1 cellular context compared by ENCODE assay signal in genomic region chr2:158189526-158189925, GRCh38.
TF ChIP-seq lines count a peak whose summit lies in the region.

No MANE protein-coding gene starts in this region.

TF ChIP-seq in HepG2, 621 proteins besides CTCF, POLR2A, EP300 and RAD21 (continued from another document and continues in another):
- TF ChIP-seq ZBTB40 (IDR thresholded peaks at IDR 0.05): no peak
- no peak; the same call in 1 of the 2 replicates for TF ChIP-seq ZBTB40 (CRISPR knock-in tag; IDR thresholded peaks at IDR 0.05)
- no peak for TF ChIP-seq ZBTB1 (CRISPR knock-in tag; IDR thresholded peaks at IDR 0.05; ENCODE audit: borderline replicate concordance)
- TF ChIP-seq PHF5A (CRISPR knock-in tag; IDR thresholded peaks at IDR 0.05; ENCODE audit: low read depth, unreplicated experiment): no peak
- TF ChIP-seq YEATS2 (CRISPR knock-in tag; IDR thresholded peaks at IDR 0.05; ENCODE audit: borderline replicate concordance): no peak
- no peak for TF ChIP-seq ZNF570 (CRISPR knock-in tag; IDR thresholded peaks at IDR 0.05; ENCODE audit: borderline replicate concordance)
- no peak for TF ChIP-seq NR1H2 (CRISPR knock-in tag; IDR thresholded peaks at IDR 0.05; ENCODE audit: borderline replicate concordance, low read depth)
- no peak for TF ChIP-seq CHD2 (IDR thresholded peaks at IDR 0.05; ENCODE audit: low read depth, low read length)
- TF ChIP-seq TFDP2 (CRISPR knock-in tag; IDR thresholded peaks at IDR 0.05): no peak
- no peak for TF ChIP-seq GABPB1 (CRISPR knock-in tag; IDR thresholded peaks at IDR 0.05)
- no peak for TF ChIP-seq AKAP8 (CRISPR knock-in tag; IDR thresholded peaks at IDR 0.05)
- TF ChIP-seq MXD3 (CRISPR knock-in tag; IDR thresholded peaks at IDR 0.05): no peak
- no peak for TF ChIP-seq ZNF761 (CRISPR knock-in tag; conservative IDR thresholded peaks at IDR 0.05)
- TF ChIP-seq NFE2L2 (IDR thresholded peaks at IDR 0.05; ENCODE audit: low read length): no peak
- TF ChIP-seq ZNF782 (CRISPR knock-in tag; IDR thresholded peaks at IDR 0.05; ENCODE audit: borderline replicate concordance): no peak
- TF ChIP-seq PAWR (CRISPR knock-in tag; IDR thresholded peaks at IDR 0.05; ENCODE audit: borderline replicate concordance): no peak
- no peak for TF ChIP-seq TCF7L2 (IDR thresholded peaks at IDR 0.05; ENCODE audit: low read depth, low read length)
- TF ChIP-seq ZNF790 (CRISPR knock-in tag; IDR thresholded peaks at IDR 0.05; ENCODE audit: borderline replicate concordance): no peak
- no peak for TF ChIP-seq ZBTB7A (CRISPR knock-in tag; IDR thresholded peaks at IDR 0.05)
- no peak for TF ChIP-seq ATF3 (CRISPR knock-in tag; IDR thresholded peaks at IDR 0.05)
- TF ChIP-seq ZBTB49 (CRISPR knock-in tag; IDR thresholded peaks at IDR 0.05; ENCODE audit: borderline replicate concordance): no peak
- TF ChIP-seq HDAC1 (CRISPR knock-in tag; IDR thresholded peaks at IDR 0.05): peak; percentile 81
- TF ChIP-seq ZNF382 (CRISPR knock-in tag; IDR thresholded peaks at IDR 0.05; ENCODE audit: borderline replicate concordance): no peak
- TF ChIP-seq PRDM4 (CRISPR knock-in tag; IDR thresholded peaks at IDR 0.05; ENCODE audit: borderline replicate concordance): no peak
- TF ChIP-seq MTERF4 (CRISPR knock-in tag; IDR thresholded peaks at IDR 0.05): no peak
- no peak for TF ChIP-seq ZNF552 (CRISPR knock-in tag; IDR thresholded peaks at IDR 0.05; ENCODE audit: borderline replicate concordance)
- no peak for TF ChIP-seq TBX2 (CRISPR knock-in tag; IDR thresholded peaks at IDR 0.05; ENCODE audit: borderline replicate concordance)
- TF ChIP-seq ZNF367 (CRISPR knock-in tag; IDR thresholded peaks at IDR 0.05; ENCODE audit: borderline replicate concordance): no peak
- no peak for TF ChIP-seq PHF20 (CRISPR knock-in tag; IDR thresholded peaks at IDR 0.05)
- TF ChIP-seq ZNF484 (CRISPR knock-in tag; IDR thresholded peaks at IDR 0.05; ENCODE audit: borderline replicate concordance, low read depth): no peak
- no peak for TF ChIP-seq KLF12 (CRISPR knock-in tag; IDR thresholded peaks at IDR 0.05; ENCODE audit: borderline replicate concordance)
- TF ChIP-seq HMGA1 (CRISPR knock-in tag; conservative IDR thresholded peaks at IDR 0.05): no peak
- no peak for TF ChIP-seq ZNF556 (CRISPR knock-in tag; IDR thresholded peaks at IDR 0.05; ENCODE audit: borderline replicate concordance)
- TF ChIP-seq NCOA2 (CRISPR knock-in tag; IDR thresholded peaks at IDR 0.05): peak; percentile 98
- peak; percentile 95 for TF ChIP-seq ARID3A (IDR thresholded peaks at IDR 0.05; ENCODE audit: low read depth, low read length)
- no peak for TF ChIP-seq ZNF296 (CRISPR knock-in tag; conservative IDR thresholded peaks at IDR 0.05)
- TF ChIP-seq RORA (CRISPR knock-in tag; IDR thresholded peaks at IDR 0.05): no peak
- no peak for TF ChIP-seq CCAR2 (optimal IDR thresholded peaks at IDR 0.05; ENCODE audit: low read depth, low read length)
- TF ChIP-seq ZMYM4 (CRISPR knock-in tag; IDR thresholded peaks at IDR 0.05): peak; percentile 33; the same call in 1 of the 2 replicates
- TF ChIP-seq GLI4 (CRISPR knock-in tag; IDR thresholded peaks at IDR 0.05; ENCODE audit: borderline replicate concordance): no peak
- TF ChIP-seq ZNF792 (CRISPR knock-in tag; IDR thresholded peaks at IDR 0.05): peak; percentile 90; the same call in 1 of the 2 replicates
- peak; percentile 82; the same call in 1 of the 2 replicates for TF ChIP-seq SIX1 (CRISPR knock-in tag; IDR thresholded peaks at IDR 0.05; ENCODE audit: borderline replicate concordance)
- no peak for TF ChIP-seq ZNF562 (CRISPR knock-in tag; IDR thresholded peaks at IDR 0.05; ENCODE audit: borderline replicate concordance)
- no peak for TF ChIP-seq ZNF768 (CRISPR knock-in tag; IDR thresholded peaks at IDR 0.05)
- no peak for TF ChIP-seq GLMP (CRISPR knock-in tag; IDR thresholded peaks at IDR 0.05; ENCODE audit: borderline replicate concordance)
- peak; percentile 77 for TF ChIP-seq FOXA1 (IDR thresholded peaks at IDR 0.05)
- TF ChIP-seq FOXA1 (CRISPR knock-in tag; IDR thresholded peaks at IDR 0.05): peak; percentile 95
- TF ChIP-seq ZNF460 (CRISPR knock-in tag; IDR thresholded peaks at IDR 0.05; ENCODE audit: borderline replicate concordance): no peak
